Comparison of ENCODE assay signal across 17 cellular contexts in genomic region chrX:15598031-15598430, GRCh38. TPM values are rescaled to one million over a fixed set of nuclear protein-coding genes. Genes with fewer than 3 reads are reported as not detected.
A peak's percentile ranks its signal among the peaks of the same experiment; 100 is the strongest.
DNase-seq lines count a peak whose midpoint lies in the region; ATAC-seq, FAIRE-seq and TF ChIP-seq lines count a peak whose summit lies in the region.
"Had no signal": no experiment of that assay in that cellular context is flagged by ENCODE, and none has a peak within 500 bp of the region (broad histone marks: within the 10 kb centered on the region; RNA-seq: fewer than 3 reads in every experiment).

No MANE protein-coding gene starts in this region.

- no peaks in the 10 kb centered on the region for H3K4me1 Mint-ChIP-seq in astrocyte (ENCODE audit: low read depth, unreplicated experiment)
- H3K4me1 Mint-ChIP-seq in CD4-positive, alpha-beta T cell (ENCODE audit: low read depth) = no peaks in the 10 kb centered on the region
- no peaks in the 10 kb centered on the region for H3K4me1 Mint-ChIP-seq in osteocyte (ENCODE audit: unreplicated experiment)
- H3K4me1 Mint-ChIP-seq: CD14-positive monocyte had no signal

- no peak for TF ChIP-seq RAD21 in A549 (conservative IDR thresholded peaks at IDR 0.05 in 1 of 2, IDR thresholded peaks at IDR 0.05 in 1 of 2)

- no peak overlapping the region for H3K9ac ChIP-seq in astrocyte (ENCODE audit: low read length)

- H3K79me2 ChIP-seq in astrocyte (ENCODE audit: insufficient read depth, low read length) = no peaks in the 10 kb centered on the region

- TF ChIP-seq CTCF in A549 (IDR thresholded peaks at IDR 0.05) (no peak), astrocyte (IDR thresholded peaks at IDR 0.05; ENCODE audit: insufficient read depth, low read depth, low read length) (no peak), osteocyte (IDR thresholded peaks at IDR 0.05) (no peak), Peyer's patch (IDR thresholded peaks at IDR 0.05) (no peak)
- TF ChIP-seq CTCF in CD4-positive, alpha-beta T cell (IDR thresholded peaks at IDR 0.05) = no peak

- H3K9me3 Mint-ChIP-seq in astrocyte (ENCODE audit: unreplicated experiment) = no peaks in the 10 kb centered on the region
- H3K9me3 Mint-ChIP-seq in CD4-positive, alpha-beta T cell = no peaks in the 10 kb centered on the region
- no peaks in the 10 kb centered on the region for H3K9me3 Mint-ChIP-seq in osteocyte (ENCODE audit: unreplicated experiment)

- H3K27ac Mint-ChIP-seq in astrocyte (ENCODE audit: unreplicated experiment) = no peak overlapping the region
- H3K27ac Mint-ChIP-seq in CD4-positive, alpha-beta T cell = no peak overlapping the region
- H3K27ac Mint-ChIP-seq in osteocyte (ENCODE audit: unreplicated experiment) = no peak overlapping the region
- H3K27ac Mint-ChIP-seq: CD14-positive monocyte had no signal

- H3K4me2 ChIP-seq in A549 (no peak overlapping the region), astrocyte (ENCODE audit: low read length) (no peak overlapping the region)

- H3K4me1 ChIP-seq in A549 (no peaks in the 10 kb centered on the region), astrocyte (ENCODE audit: insufficient read depth, low read length) (no peaks in the 10 kb centered on the region), Peyer's patch (no peaks in the 10 kb centered on the region)
- H3K4me1 ChIP-seq in effector memory CD4-positive, alpha-beta T cell (ENCODE audit: control insufficient read depth, insufficient read depth, low read length, poor library complexity, severe bottlenecking) = no peaks in the 10 kb centered on the region

- intact Hi-C loops in CD4-positive, alpha-beta T cell (cut with DNase I, micrococcal nuclease) = no loop called here

- TF ChIP-seq POLR2A in A549 (IDR thresholded peaks at IDR 0.05; ENCODE audit: low read length) = no peak
- no peak for TF ChIP-seq POLR2A in GM12891 (IDR thresholded peaks at IDR 0.05; ENCODE audit: low read depth, low read length)
- no peak for TF ChIP-seq POLR2A in Peyer's patch (IDR thresholded peaks at IDR 0.05)

- 50% methylated on average over 3 of the region's 3 CpGs for WGBS in A549 (ENCODE audit: missing lambda C conversion rate)

- POLR2A ChIA-PET in A549 (lab: Yijun Ruan, JAX) = no interaction called here
- POLR2A ChIA-PET in CD4-positive, alpha-beta T cell (lab: Charles Lee) = no interaction called here

- DNase-seq in A549 (ENCODE audit: low read depth in 1 of 2, low spot score in 1 of 2) (no peak), GM12891 (ENCODE audit: insufficient read length, low spot score) (no peak), astrocyte (ENCODE audit: low read depth) (peak; percentile 10), kidney tubule cell (ENCODE audit: low spot score) (peak; percentile 4), osteocyte (ENCODE audit: extremely low spot score, unreplicated experiment) (no peak), Peyer's patch (no peak)
- no peak for DNase-seq in CD4-positive, alpha-beta T cell
- no peak for DNase-seq in effector memory CD4-positive, alpha-beta T cell
- DNase-seq: IMR-90, Karpas-422, MM.1S, NCI-H1105 treated with DMSO at 0.1 percent for 48 hours, NCI-H187, OCI-M1 had no signal

- H3K36me3 Mint-ChIP-seq in astrocyte (ENCODE audit: low read depth, unreplicated experiment) (no peaks in the 10 kb centered on the region), osteocyte (ENCODE audit: unreplicated experiment) (no peaks in the 10 kb centered on the region)
- no peaks in the 10 kb centered on the region for H3K36me3 Mint-ChIP-seq in CD4-positive, alpha-beta T cell (ENCODE audit: low read depth)
- H3K36me3 Mint-ChIP-seq: CD14-positive monocyte had no signal

- peaks cover 2% of the 10 kb centered on the region for H3K27me3 Mint-ChIP-seq in astrocyte (ENCODE audit: low read depth, unreplicated experiment)
- peaks cover 14% of the 10 kb centered on the region for H3K27me3 Mint-ChIP-seq in CD4-positive, alpha-beta T cell
- peaks cover 4% of the 10 kb centered on the region for H3K27me3 Mint-ChIP-seq in osteocyte (ENCODE audit: unreplicated experiment)

- no peak for ATAC-seq in A549
- no peak for ATAC-seq in CD4-positive, alpha-beta T cell (ENCODE audit: poor library complexity)

- H4K20me1 ChIP-seq in astrocyte (ENCODE audit: insufficient read depth, low read length) = no peaks in the 10 kb centered on the region

- no peak for TF ChIP-seq EP300 in A549 (IDR thresholded peaks at IDR 0.05)

- no peaks in the 10 kb centered on the region for H3K27me3 ChIP-seq in astrocyte (ENCODE audit: insufficient read depth, low read length)
- H3K27me3 ChIP-seq in CD4-positive, alpha-beta T cell (ENCODE audit: control insufficient read depth, insufficient read depth, low read length) = peaks cover under 1% of the 10 kb centered on the region
- H3K27me3 ChIP-seq in effector memory CD4-positive, alpha-beta T cell (replicated peaks; ENCODE audit: control insufficient read depth, insufficient read depth, low read length, poor library complexity, severe bottlenecking) = no peaks in the 10 kb centered on the region
- no peaks in the 10 kb centered on the region for H3K27me3 ChIP-seq in Peyer's patch

- H2AFZ ChIP-seq in astrocyte (ENCODE audit: low read depth, low read length) = no peak overlapping the region

- FAIRE-seq in A549 (lab: Jason Lieb, UNC) = peak; percentile 76
- FAIRE-seq in GM12891 (lab: Jason Lieb, UNC) = peak; percentile 57
- FAIRE-seq in astrocyte (lab: Jason Lieb, UNC) = peak; percentile 96

- H3K4me3 Mint-ChIP-seq in astrocyte (ENCODE audit: unreplicated experiment) = no peak overlapping the region
- no peak overlapping the region for H3K4me3 Mint-ChIP-seq in CD4-positive, alpha-beta T cell
- no peak overlapping the region for H3K4me3 Mint-ChIP-seq in osteocyte (ENCODE audit: unreplicated experiment)
- H3K4me3 Mint-ChIP-seq: CD14-positive monocyte had no signal

- no peak overlapping the region for H3K27ac ChIP-seq in A549
- H3K27ac ChIP-seq in astrocyte (ENCODE audit: low read depth, low read length) = no peak overlapping the region
- no peak overlapping the region for H3K27ac ChIP-seq in CD4-positive, alpha-beta T cell (ENCODE audit: low read depth, low read length)
- H3K27ac ChIP-seq in effector memory CD4-positive, alpha-beta T cell (ENCODE audit: insufficient read depth, low read length, poor library complexity, severe bottlenecking) = no peak overlapping the region
- no peak overlapping the region for H3K27ac ChIP-seq in Peyer's patch

- CTCF ChIA-PET in A549 (lab: Yijun Ruan, JAX) = no interaction called here
- CTCF ChIA-PET in CD4-positive, alpha-beta T cell (lab: Charles Lee) = no interaction called here

- H3K9me3 ChIP-seq in A549 (no peaks in the 10 kb centered on the region), astrocyte (ENCODE audit: insufficient read depth, low read depth, low read length) (no peaks in the 10 kb centered on the region), Peyer's patch (no peaks in the 10 kb centered on the region)
- H3K9me3 ChIP-seq in CD4-positive, alpha-beta T cell (ENCODE audit: control insufficient read depth, low read length) = no peaks in the 10 kb centered on the region
- H3K9me3 ChIP-seq in effector memory CD4-positive, alpha-beta T cell (ENCODE audit: control insufficient read depth, low read length) = no peaks in the 10 kb centered on the region

- H3K4me3 ChIP-seq in A549 = no peak overlapping the region
- no peak overlapping the region for H3K4me3 ChIP-seq in astrocyte (ENCODE audit: insufficient read depth, low read depth, low read length)
- no peak overlapping the region for H3K4me3 ChIP-seq in effector memory CD4-positive, alpha-beta T cell (ENCODE audit: insufficient read depth, low read depth, low read length, poor library complexity, severe bottlenecking)
- peak overlapping the region in 2 of 4 donors; percentile 31 to 35 for H3K4me3 ChIP-seq in Peyer's patch

- no peaks in the 10 kb centered on the region for H3K36me3 ChIP-seq in astrocyte (ENCODE audit: insufficient read depth, low read length)
- H3K36me3 ChIP-seq in effector memory CD4-positive, alpha-beta T cell (ENCODE audit: control insufficient read depth, insufficient read depth, low read length) = no peaks in the 10 kb centered on the region
- no peaks in the 10 kb centered on the region for H3K36me3 ChIP-seq in Peyer's patch

TF ChIP-seq in A549, 52 proteins besides CTCF, POLR2A, EP300 and RAD21:
- TF ChIP-seq MYC (IDR thresholded peaks at IDR 0.05; ENCODE audit: borderline replicate concordance, low read length) = no peak
TF ChIP-seq in A549: peak in this region for 0.

TF ChIP-seq in GM12891, 5 proteins besides CTCF, POLR2A, EP300 and RAD21:
- TF ChIP-seq TAF1 (IDR thresholded peaks at IDR 0.05; ENCODE audit: low read depth, low read length) (no peak), POU2F2 (IDR thresholded peaks at IDR 0.05; ENCODE audit: low read depth, low read length) (no peak), SPI1 (IDR thresholded peaks at IDR 0.05; ENCODE audit: low read depth, low read length) (no peak), PAX5 (IDR thresholded peaks at IDR 0.05; ENCODE audit: insufficient read depth, low read length, severe bottlenecking) (no peak), POLR2AphosphoS5 (IDR thresholded peaks at IDR 0.05; ENCODE audit: low read depth, low read length) (no peak)
TF ChIP-seq in GM12891: peak in this region for 0.

RNA-seq across cellular contexts. Expression of gene ACE2, which starts 2.7 kb away (rescaled TPM):
- polyA plus RNA-seq in A549 (2011; rRNA removed) (0.06 TPM in 1 of 2 replicates, not detected in the other), A549 (2017; fragmentation: RNase III; extraction: RNeasy Plus Mini Kit Qiagen cat#74134 plus additional on column Dnase treatment) (not detected in 3 replicates)
- 0.01 TPM in 1 of 2 replicates, not detected in the other for polyA plus RNA-seq in A549 (2012; cell fraction: cytosol; rRNA removed)
- polyA plus RNA-seq in A549 (2012; cell fraction: nucleus; rRNA removed) = not detected in 2 replicates
- polyA minus RNA-seq in A549 (2011; rRNA and poly(A)+ RNA removed) = not detected in 2 replicates
- polyA plus RNA-seq in GM12891 (2012; ENCODE audit: low read depth, missing spikeins) = not detected
- total RNA-seq in astrocyte (not detected in 2 replicates), osteocyte (not detected in 2 replicates), Peyer's patch (100 to 1,000 TPM in 3 of 4 donors, 1 to 10 TPM in 1; 2.5 to 457 (median 180) TPM)
- not detected for total RNA-seq in CD4-positive, alpha-beta T cell
- total RNA-seq: H4, HT1080, IMR-90 had no signal
- polyA plus RNA-seq: CD14-positive monocyte, IMR-90 had no signal

Comparison
In these comparisons a context has a peak if more than half of its experiments do, and no peak if none do; other contexts are left out.
1. DNase-seq: peak in astrocyte (single experiment) and kidney tubule cell (single experiment); none in A549 (0 of 2), GM12891 (single experiment), CD4-positive, alpha-beta T cell (0 of 10), osteocyte (single experiment), effector memory CD4-positive, alpha-beta T cell (0 of 3) and Peyer's patch (0 of 3).